13 cellular contexts compared by ENCODE assay signal in the genomic region with DNA sequence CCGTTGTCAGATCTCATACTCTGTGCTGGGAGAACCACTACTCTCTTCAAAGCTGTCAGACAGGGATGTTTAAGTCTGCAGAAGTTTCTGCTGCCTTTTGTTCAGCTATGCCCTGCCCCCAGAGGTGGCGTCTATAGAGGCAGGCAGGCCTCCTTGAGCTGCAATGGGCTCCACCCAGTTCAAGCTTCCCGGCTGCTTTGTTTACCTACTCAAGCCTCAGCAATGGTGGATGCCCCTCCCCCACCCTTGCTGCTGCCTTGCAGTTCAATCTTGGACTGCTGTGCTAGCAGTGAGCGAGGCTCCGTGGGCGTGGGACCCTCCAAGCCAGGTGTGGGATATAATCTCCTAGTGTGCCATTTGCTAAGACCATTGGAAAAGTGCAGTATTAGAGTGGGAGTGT. TPM values are rescaled to one million over a fixed set of nuclear protein-coding genes. Genes with fewer than 3 reads are reported as not detected.
"Had no signal": no experiment of that assay in that cellular context is flagged by ENCODE, and none has a peak within 500 bp of the region (broad histone marks: within the 10 kb centered on the region; RNA-seq: fewer than 3 reads in every experiment).

No MANE protein-coding gene starts in this region.

RNA-seq across cellular contexts. Expression of a gene that starts 32.2 kb away (rescaled TPM):
- total RNA-seq: activated CD4-positive, alpha-beta memory T cell treated with anti-CD3 and anti-CD28 coated beads, Interleukin-2, amount 10 ng/mL, durations not matched to agents 7 days and 5 days; activated CD4-positive, alpha-beta T cell treated with anti-CD3 and anti-CD28 coated beads, Interleukin-2, amount 10 ng/mL, durations not matched to agents 7 days and 5 days; activated naive CD4-positive, alpha-beta T cell treated with anti-CD3 and anti-CD28 coated beads, Interleukin-2, amount 50 U/mL, for 72 hours; activated naive CD8-positive, alpha-beta T cell treated with anti-CD3 and anti-CD28 coated beads, Interleukin-2, amount 10 ng/mL, durations not matched to agents 7 days and 5 days; ascending aorta; dermis microvascular lymphatic vessel endothelial cell; endothelial cell of umbilical vein; fibroblast of villous mesenchyme; glomerular endothelial cell; T-helper 2 cell treated with Interferon-gamma antibody and Interleukin-4, amounts not matched to agents 100 ng/mL and 5 ng/mL, for 36 hours had no signal
- polyA plus RNA-seq: cardiac muscle cell, endothelial cell of umbilical vein, esophagus, fibroblast of lung had no signal
